In genomic region chr10:69090687-69091450, GRCh38 we compare ENCODE assay signal across 9 cellular contexts. TPM values are rescaled to one million over a fixed set of nuclear protein-coding genes. Genes with fewer than 3 reads are reported as not detected.
DNase-seq lines count a peak whose midpoint lies in the region; TF ChIP-seq lines count a peak whose summit lies in the region.
"Had no signal": no experiment of that assay in that cellular context is flagged by ENCODE, and none has a peak within 500 bp of the region (broad histone marks: within the 10 kb centered on the region; RNA-seq: fewer than 3 reads in every experiment).

No MANE protein-coding gene starts in this region.

- H3K4me3 Mint-ChIP-seq in activated naive CD4-positive, alpha-beta T cell treated with anti-CD3 and anti-CD28 coated beads, Interleukin-2, amount 50 U/mL, for 24 hours = peak overlapping the region; percentile 94
- H3K4me3 Mint-ChIP-seq in activated naive CD8-positive, alpha-beta T cell = peak overlapping the region; percentile 96

- no peak for TF ChIP-seq EP300 in tibial nerve (IDR thresholded peaks at IDR 0.05)

- peaks cover 23% of the 10 kb centered on the region for H3K36me3 Mint-ChIP-seq in activated naive CD4-positive, alpha-beta T cell treated with anti-CD3 and anti-CD28 coated beads, Interleukin-2, amount 50 U/mL, for 24 hours
- peaks cover 21% of the 10 kb centered on the region for H3K36me3 Mint-ChIP-seq in activated naive CD8-positive, alpha-beta T cell

- H3K9ac ChIP-seq in liver (ENCODE audit: low read depth in 1 of 2, low read length in 2 of 2) = peak overlapping the region in 1 of 2 donors; percentile 36

- H3K27me3 Mint-ChIP-seq in activated naive CD4-positive, alpha-beta T cell treated with anti-CD3 and anti-CD28 coated beads, Interleukin-2, amount 50 U/mL, for 24 hours = no peaks in the 10 kb centered on the region
- H3K27me3 Mint-ChIP-seq in activated naive CD8-positive, alpha-beta T cell = no peaks in the 10 kb centered on the region

- 38% methylated on average over 5 of the region's 5 CpGs for WGBS in liver
- 46 to 47% methylated on average over 5 of the region's 5 CpGs for WGBS in tibial nerve, 2 donors

- CTCF ChIA-PET in OCI-LY7 (lab: Charles Lee; ENCODE audit: unreplicated experiment) = no interaction called here

- H3K4me1 ChIP-seq in liver (ENCODE audit: control insufficient read depth in 4 of 4, insufficient read depth in 4 of 4, low read length in 3 of 4) = no peaks in the 10 kb centered on the region
- peaks cover 0 to 17% (median 5%) of the 10 kb centered on the region in 4 donors for H3K4me1 ChIP-seq in tibial nerve
- H3K4me1 ChIP-seq in OCI-LY7 (ENCODE audit: insufficient read depth, low read length, poor library complexity, severe bottlenecking) = peaks cover 25% of the 10 kb centered on the region

- H3K36me3 ChIP-seq in liver (ENCODE audit: control insufficient read depth in 4 of 4, insufficient read depth in 3 of 4, low read depth in 1 of 4, low read length in 3 of 4) (no peaks in the 10 kb centered on the region), tibial nerve (no peaks in the 10 kb centered on the region), OCI-LY7 (ENCODE audit: insufficient read depth, low read length) (no peaks in the 10 kb centered on the region)

- H3K27me3 ChIP-seq in liver (ENCODE audit: control insufficient read depth in 4 of 4, insufficient read depth in 4 of 4, low read length in 3 of 4) = no peaks in the 10 kb centered on the region
- no peaks in the 10 kb centered on the region for H3K27me3 ChIP-seq in tibial nerve

- POLR2A ChIA-PET in OCI-LY7 (lab: Charles Lee) = interaction anchor here (0.6 to 1.5 kb wide), 3 partner anchors 51 to 1047 kb away, joined by 3 to 5 read pairs (median 4); no protein-coding TSS in a partner anchor

- TF ChIP-seq CTCF in liver (IDR thresholded peaks at IDR 0.05; ENCODE audit: low read depth, low read length, missing input control) = no peak
- no peak for TF ChIP-seq CTCF in tibial nerve (IDR thresholded peaks at IDR 0.05)
- no peak for TF ChIP-seq CTCF in OCI-LY7 (conservative IDR thresholded peaks at IDR 0.05; ENCODE audit: low read length)

- H3K4me1 Mint-ChIP-seq in activated naive CD4-positive, alpha-beta T cell treated with anti-CD3 and anti-CD28 coated beads, Interleukin-2, amount 50 U/mL, for 24 hours = peaks cover 64% of the 10 kb centered on the region
- H3K4me1 Mint-ChIP-seq in activated naive CD8-positive, alpha-beta T cell (ENCODE audit: low read depth) = peaks cover 65% of the 10 kb centered on the region

- H3K9me3 Mint-ChIP-seq in activated naive CD4-positive, alpha-beta T cell treated with anti-CD3 and anti-CD28 coated beads, Interleukin-2, amount 50 U/mL, for 24 hours = no peaks in the 10 kb centered on the region
- no peaks in the 10 kb centered on the region for H3K9me3 Mint-ChIP-seq in activated naive CD8-positive, alpha-beta T cell (ENCODE audit: low read depth)

- BruUV-seq in OCI-LY7 (replicated peaks; lab: Mats Ljungman, UMichigan) = no TSS peak

- H3K4me3 ChIP-seq in liver (ENCODE audit: low read depth in 1 of 3, low read length in 3 of 3) = peak overlapping the region in 1 of 3 donors; percentile 0
- peak overlapping the region in 2 of 4 donors; percentile 24 to 50 for H3K4me3 ChIP-seq in tibial nerve
- H3K4me3 ChIP-seq in OCI-LY7 (ENCODE audit: low read depth, low read length, poor library complexity, severe bottlenecking) = no peak overlapping the region

- no peak overlapping the region for H2AFZ ChIP-seq in OCI-LY7 (ENCODE audit: low read length)

- TF ChIP-seq RAD21 in liver (IDR thresholded peaks at IDR 0.05) = no peak

- no peak overlapping the region for H3K4me2 ChIP-seq in OCI-LY7 (ENCODE audit: low read length)

- H3K27ac Mint-ChIP-seq in activated naive CD4-positive, alpha-beta T cell treated with anti-CD3 and anti-CD28 coated beads, Interleukin-2, amount 50 U/mL, for 24 hours = peak overlapping the region; percentile 98
- H3K27ac Mint-ChIP-seq in activated naive CD8-positive, alpha-beta T cell = peak overlapping the region; percentile 99

- H3K27ac ChIP-seq in liver (ENCODE audit: low read depth in 1 of 2, low read length in 2 of 2) (peak overlapping the region; percentile 23 to 84), tibial nerve (peak overlapping the region; percentile 30 to 90 (median 87)), OCI-LY7 (ENCODE audit: low read depth, low read length, poor library complexity, severe bottlenecking) (no peak overlapping the region)

- no peaks in the 10 kb centered on the region for H3K9me3 ChIP-seq in liver (ENCODE audit: control insufficient read depth in 4 of 4, low read length in 3 of 4)
- H3K9me3 ChIP-seq in tibial nerve = no peaks in the 10 kb centered on the region
- H3K9me3 ChIP-seq in OCI-LY7 (ENCODE audit: low read length) = no peaks in the 10 kb centered on the region

- H4K20me1 ChIP-seq in OCI-LY7 (ENCODE audit: insufficient read depth, low read length) = no peaks in the 10 kb centered on the region

- H3K79me2 ChIP-seq in OCI-LY7 (ENCODE audit: insufficient read depth, low read depth, low read length) = peaks cover 4% of the 10 kb centered on the region; the same call in 1 of the 2 replicates

- no peaks in the 10 kb centered on the region for H3K9me2 ChIP-seq in OCI-LY7 (ENCODE audit: insufficient read depth, low read length)

- intact Hi-C loops in OCI-LY7 (cut with micrococcal nuclease; ENCODE audit: unreplicated experiment) = loop anchor here (5.0 kb wide), 2 partner anchors 104 to 131 kb away; partner anchors contain the start of genes HKDC1 and KIFBP

- no peak for DNase-seq in activated naive CD4-positive, alpha-beta T cell (lab: John Stamatoyannopoulos, UW)
- no peak for DNase-seq in tibial nerve (ENCODE audit: low spot score in 2 of 2)
- DNase-seq in HuH-7 (ENCODE audit: low spot score) = no peak
- no peak for DNase-seq in OCI-LY7 (ENCODE audit: low spot score)
- no peak for DNase-seq in NCI-H2227 treated with DMSO at 0.1 percent for 48 hours (lab: John Stamatoyannopoulos, UW)
- DNase-seq: NCI-H1436 had no signal

- no peak for TF ChIP-seq POLR2A in tibial nerve (IDR thresholded peaks at IDR 0.05)

TF ChIP-seq in liver, 16 proteins besides CTCF, POLR2A, EP300 and RAD21 (continues in another document):
- TF ChIP-seq MAX (IDR thresholded peaks at IDR 0.05) = no peak
- no peak for TF ChIP-seq FOXA2 (IDR thresholded peaks at IDR 0.05)
- TF ChIP-seq RXRA (IDR thresholded peaks at IDR 0.05) = no peak
- no peak for TF ChIP-seq HNF4A (conservative IDR thresholded peaks at IDR 0.05)
- TF ChIP-seq EGR1 (IDR thresholded peaks at IDR 0.05; ENCODE audit: low read depth in 2 of 2) = no peak
- no peak for TF ChIP-seq YY1 (IDR thresholded peaks at IDR 0.05)
- TF ChIP-seq GABPA (IDR thresholded peaks at IDR 0.05 in 1 of 2, conservative IDR thresholded peaks at IDR 0.05 in 1 of 2) = no peak
- TF ChIP-seq HNF4G (IDR thresholded peaks at IDR 0.05) = no peak
- no peak for TF ChIP-seq REST (IDR thresholded peaks at IDR 0.05)
- TF ChIP-seq FOXA1 (IDR thresholded peaks at IDR 0.05) = no peak
- no peak for TF ChIP-seq ATF3 (IDR thresholded peaks at IDR 0.05)
- no peak for TF ChIP-seq TAF1 (conservative IDR thresholded peaks at IDR 0.05)
- TF ChIP-seq JUND (IDR thresholded peaks at IDR 0.05) = no peak

RNA-seq across cellular contexts. Expression of gene SRGN, which starts 3.0 kb away (rescaled TPM):
- 100 to 1,000 TPM in 1 of 2 donors, 10 to 100 TPM in 1; 32.2 to 305 TPM for total RNA-seq in liver
- 10 to 100 TPM; 19.5 to 50.3 TPM for polyA plus RNA-seq in liver
- total RNA-seq in tibial nerve = 100 to 1,000 TPM in 3 of 4 donors, 10 to 100 TPM in 1; 90.0 to 313 (median 105) TPM
- 15.1 and 16.3 TPM in 2 replicates for total RNA-seq in OCI-LY7 (2014; rRNA removed; shearing (Covaris generic))
- 5.8 and 9.1 TPM in 2 replicates for total RNA-seq in OCI-LY7 (2022)

RNA-seq across cellular contexts. Expression of gene VPS26A, which starts 33.1 kb away (rescaled TPM):
- total RNA-seq in liver (10 to 100 TPM; 13.3 to 21.4 TPM), tibial nerve (10 to 100 TPM; 36.8 to 51.1 (median 39.0) TPM), OCI-LY7 (2022) (33.6 and 41.7 TPM in 2 replicates)
- 10 to 100 TPM; 10.9 to 15.8 TPM for polyA plus RNA-seq in liver
- total RNA-seq in OCI-LY7 (2014; rRNA removed; shearing (Covaris generic)) = 9.9 and 10.0 TPM in 2 replicates
